ENCODE assay signal across 8 cellular contexts in the genomic region with DNA sequence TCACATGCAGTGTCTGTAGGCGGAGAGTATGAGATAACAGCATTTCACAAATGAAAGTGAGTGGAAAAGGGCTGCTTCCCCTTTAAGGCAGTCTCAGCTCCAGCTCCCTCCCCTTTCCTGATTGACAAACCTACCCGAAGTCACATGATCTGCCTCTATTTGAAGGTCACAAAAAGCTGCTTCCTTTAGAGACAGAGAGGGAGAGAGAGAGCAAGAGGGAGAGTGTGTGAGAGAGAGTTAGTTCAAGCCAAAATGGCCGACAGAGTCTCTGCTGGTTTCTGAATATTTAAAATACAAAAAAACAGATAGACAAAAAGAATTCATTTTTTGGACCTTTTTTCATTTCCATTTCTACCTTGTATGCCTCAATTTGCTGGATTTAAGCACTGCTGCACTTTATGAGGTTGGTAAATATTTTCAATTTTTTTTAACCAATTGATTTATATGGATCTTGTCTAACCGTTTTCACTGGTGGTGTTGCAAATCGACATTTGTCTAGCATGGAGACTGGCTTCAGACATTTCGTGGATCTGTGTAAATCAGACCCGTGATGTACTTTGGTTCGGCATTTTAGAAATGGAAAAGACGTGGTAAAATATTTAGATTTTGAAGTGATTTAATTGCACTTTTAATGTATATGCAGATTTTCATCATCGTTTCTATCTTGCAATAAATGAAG. TPM values are rescaled to one million over a fixed set of nuclear protein-coding genes. Genes with fewer than 3 reads are reported as not detected.
DNase-seq lines count a peak whose midpoint lies in the region; ATAC-seq and TF ChIP-seq lines count a peak whose summit lies in the region.

A gene with protein sequence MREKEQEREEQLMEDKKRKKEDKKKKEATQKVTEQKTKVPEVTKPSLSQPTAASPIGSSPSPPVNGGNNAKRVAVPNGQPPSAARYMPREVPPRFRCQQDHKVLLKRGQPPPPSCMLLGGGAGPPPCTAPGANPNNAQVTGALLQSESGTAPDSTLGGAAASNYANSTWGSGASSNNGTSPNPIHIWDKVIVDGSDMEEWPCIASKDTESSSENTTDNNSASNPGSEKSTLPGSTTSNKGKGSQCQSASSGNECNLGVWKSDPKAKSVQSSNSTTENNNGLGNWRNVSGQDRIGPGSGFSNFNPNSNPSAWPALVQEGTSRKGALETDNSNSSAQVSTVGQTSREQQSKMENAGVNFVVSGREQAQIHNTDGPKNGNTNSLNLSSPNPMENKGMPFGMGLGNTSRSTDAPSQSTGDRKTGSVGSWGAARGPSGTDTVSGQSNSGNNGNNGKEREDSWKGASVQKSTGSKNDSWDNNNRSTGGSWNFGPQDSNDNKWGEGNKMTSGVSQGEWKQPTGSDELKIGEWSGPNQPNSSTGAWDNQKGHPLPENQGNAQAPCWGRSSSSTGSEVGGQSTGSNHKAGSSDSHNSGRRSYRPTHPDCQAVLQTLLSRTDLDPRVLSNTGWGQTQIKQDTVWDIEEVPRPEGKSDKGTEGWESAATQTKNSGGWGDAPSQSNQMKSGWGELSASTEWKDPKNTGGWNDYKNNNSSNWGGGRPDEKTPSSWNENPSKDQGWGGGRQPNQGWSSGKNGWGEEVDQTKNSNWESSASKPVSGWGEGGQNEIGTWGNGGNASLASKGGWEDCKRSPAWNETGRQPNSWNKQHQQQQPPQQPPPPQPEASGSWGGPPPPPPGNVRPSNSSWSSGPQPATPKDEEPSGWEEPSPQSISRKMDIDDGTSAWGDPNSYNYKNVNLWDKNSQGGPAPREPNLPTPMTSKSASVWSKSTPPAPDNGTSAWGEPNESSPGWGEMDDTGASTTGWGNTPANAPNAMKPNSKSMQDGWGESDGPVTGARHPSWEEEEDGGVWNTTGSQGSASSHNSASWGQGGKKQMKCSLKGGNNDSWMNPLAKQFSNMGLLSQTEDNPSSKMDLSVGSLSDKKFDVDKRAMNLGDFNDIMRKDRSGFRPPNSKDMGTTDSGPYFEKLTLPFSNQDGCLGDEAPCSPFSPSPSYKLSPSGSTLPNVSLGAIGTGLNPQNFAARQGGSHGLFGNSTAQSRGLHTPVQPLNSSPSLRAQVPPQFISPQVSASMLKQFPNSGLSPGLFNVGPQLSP (N-terminal part only) (plus strand): TSS at position 188 of the 679 bp plus-strand sequence. CDS start 211 bp downstream, at position 399.

- no peaks in the 10 kb centered on the region for H3K27me3 ChIP-seq in CD4-positive, alpha-beta T cell (ENCODE audit: control insufficient read depth, insufficient read depth, low read length)
- H3K27me3 ChIP-seq in effector memory CD4-positive, alpha-beta T cell (replicated peaks; ENCODE audit: control insufficient read depth, insufficient read depth, low read length, poor library complexity, severe bottlenecking) = no peaks in the 10 kb centered on the region
- no peaks in the 10 kb centered on the region for H3K27me3 ChIP-seq in lung (ENCODE audit: control insufficient read depth, insufficient read depth)

- intact Hi-C loops in CD4-positive, alpha-beta T cell (cut with DNase I, micrococcal nuclease) = loop anchor here (1.0 to 10.0 kb wide), 12 partner anchors 25 to 643 kb away; partner anchors contain the start of genes ADSL (in 2 of the 2), MRTFA (in 2 of the 2) and RPS19BP1 (in 2 of the 2)

- peaks cover 18% of the 10 kb centered on the region for H3K36me3 Mint-ChIP-seq in CD4-positive, alpha-beta T cell (ENCODE audit: low read depth)

- ATAC-seq in CD4-positive, alpha-beta T cell (ENCODE audit: poor library complexity) = peak; percentile 80
- peak; percentile 85 for ATAC-seq in GM19438 (IDR thresholded peaks at IDR 0.05; ENCODE audit: low read depth, unreplicated experiment)
- peak; percentile 68 for ATAC-seq in HG03575 (IDR thresholded peaks at IDR 0.05; ENCODE audit: extremely low read depth, insufficient number of reproducible peaks, low FRiP score, unreplicated experiment)
- peak; percentile 94 for ATAC-seq in lung (ENCODE audit: insufficient read depth, low FRiP score)

- H3K4me3 ChIP-seq in effector memory CD4-positive, alpha-beta T cell (ENCODE audit: insufficient read depth, low read depth, low read length, poor library complexity, severe bottlenecking) = peak within 1 kb of the TSS; percentile 70
- peak within 1 kb of the TSS; percentile 54 for H3K4me3 ChIP-seq in lung

- DNase-seq in CD4-positive, alpha-beta T cell = peak; percentile 36 to 74 (median 52)
- DNase-seq in NCI-H82 treated with DMSO at 0.1 percent for 48 hours (lab: John Stamatoyannopoulos, UW; ENCODE audit: unreplicated experiment) (peak; percentile 96), lung (ENCODE audit: low spot score) (peak; percentile 88)
- DNase-seq in activated CD4-positive, alpha-beta T cell treated with anti-CD3 and anti-CD28 coated beads, Interleukin-2, amount 50 U/mL, for 48 hours = peak; percentile 59 to 74
- DNase-seq in effector memory CD4-positive, alpha-beta T cell = peak; percentile 51 to 76 (median 63)
- peak; percentile 54 for DNase-seq in stimulated activated CD8-positive, alpha-beta memory T cell treated with anti-CD3 and anti-CD28 coated beads, Interleukin-12 subunit alpha, Interleukin-12 subunit beta, amount 100 ng/mL, for 1 hour (ENCODE audit: low read depth)

- WGBS in lung, 2 donors = 0 to 1% methylated on average over 10 of the region's 10 CpGs

- H3K9me3 Mint-ChIP-seq in CD4-positive, alpha-beta T cell = no peaks in the 10 kb centered on the region

- POLR2A ChIA-PET in CD4-positive, alpha-beta T cell (lab: Charles Lee) = interaction anchor here (0.6 to 4.7 kb wide), 43 partner anchors 10 to 859 kb away, joined by 3 to 80 read pairs (median 4); partner anchors contain the start of genes ADSL, ATF4, FAM83F and MRTFA

- peaks cover 72% of the 10 kb centered on the region for H3K4me1 Mint-ChIP-seq in CD4-positive, alpha-beta T cell (ENCODE audit: low read depth)

- no peaks in the 10 kb centered on the region for H3K36me3 ChIP-seq in effector memory CD4-positive, alpha-beta T cell (ENCODE audit: control insufficient read depth, insufficient read depth, low read length)
- H3K36me3 ChIP-seq in lung (ENCODE audit: control insufficient read depth in 2 of 2, insufficient read depth in 2 of 2, low read length in 2 of 2) = peaks cover 0 to 1% of the 10 kb centered on the region in 2 donors

- H3K27me3 Mint-ChIP-seq in CD4-positive, alpha-beta T cell = no peaks in the 10 kb centered on the region

- peak within 1 kb of the TSS; percentile 90 for H3K27ac Mint-ChIP-seq in CD4-positive, alpha-beta T cell

- TF ChIP-seq CTCF in CD4-positive, alpha-beta T cell (IDR thresholded peaks at IDR 0.05) = no peak
- peak; percentile 4 for TF ChIP-seq CTCF in lung (IDR thresholded peaks at IDR 0.05; ENCODE audit: control extremely low read depth, extremely low read depth)

- CTCF ChIA-PET in CD4-positive, alpha-beta T cell (lab: Charles Lee) = interaction anchor here (0.7 to 3.9 kb wide), 11 partner anchors 11 to 649 kb away, joined by 3 to 14 read pairs (median 5); partner anchors contain the start of gene ADSL

- peaks cover 28% of the 10 kb centered on the region for H3K4me1 ChIP-seq in effector memory CD4-positive, alpha-beta T cell (ENCODE audit: control insufficient read depth, insufficient read depth, low read length, poor library complexity, severe bottlenecking)
- peaks cover 2 to 26% of the 10 kb centered on the region in 2 donors for H3K4me1 ChIP-seq in lung (ENCODE audit: control insufficient read depth in 2 of 2, insufficient read depth in 2 of 2, low read length in 2 of 2)

- peak within 1 kb of the TSS; percentile 84 for H3K27ac ChIP-seq in CD4-positive, alpha-beta T cell (ENCODE audit: low read depth, low read length)
- peak within 1 kb of the TSS; percentile 80 for H3K27ac ChIP-seq in effector memory CD4-positive, alpha-beta T cell (ENCODE audit: insufficient read depth, low read length, poor library complexity, severe bottlenecking)
- peak within 1 kb of the TSS; percentile 73 to 92 for H3K27ac ChIP-seq in lung (ENCODE audit: low read depth in 1 of 2, low read length in 1 of 2)

- no peaks in the 10 kb centered on the region for H3K9me3 ChIP-seq in CD4-positive, alpha-beta T cell (ENCODE audit: control insufficient read depth, low read length)
- H3K9me3 ChIP-seq in effector memory CD4-positive, alpha-beta T cell (ENCODE audit: control insufficient read depth, low read length) = no peaks in the 10 kb centered on the region
- no peaks in the 10 kb centered on the region for H3K9me3 ChIP-seq in lung (ENCODE audit: control insufficient read depth in 2 of 2, insufficient read depth in 1 of 2, low read length in 1 of 2)

- H3K4me3 Mint-ChIP-seq in CD4-positive, alpha-beta T cell = peak within 1 kb of the TSS; percentile 90

RNA-seq across cellular contexts. Expression of the gene that starts here (rescaled TPM):
- 100 to 1,000 TPM; 110 to 111 TPM for total RNA-seq in CD4-positive, alpha-beta T cell
- 10 to 100 TPM; 41.5 to 70.4 TPM for total RNA-seq in lung
- polyA plus RNA-seq in lung = 10 to 100 TPM in 1 of 2 donors, 1 to 10 TPM in 1; 6.2 to 11.5 TPM

Comparison
In these comparisons a context has a peak if more than half of its experiments do, and no peak if none do; other contexts are left out.
1. Peak in every context shown above with its lines: DNase-seq, ATAC-seq, H3K4me3 ChIP-seq and H3K27ac ChIP-seq.